In genomic region chr12:1592444-1593231, GRCh38 we compare ENCODE assay signal across 8 cellular contexts. TPM values are rescaled to one million over a fixed set of nuclear protein-coding genes. Genes with fewer than 3 reads are reported as not detected.
A peak's percentile ranks its signal among the peaks of the same experiment; 100 is the strongest.
DNase-seq lines count a peak whose midpoint lies in the region; ATAC-seq and TF ChIP-seq lines count a peak whose summit lies in the region.

No MANE protein-coding gene starts in this region.

- intact Hi-C loops in CD8-positive, alpha-beta T cell (cut with DNase I, micrococcal nuclease) = loop anchor here (1.0 to 10.0 kb wide), 13 partner anchors 13 to 1205 kb away; partner anchors contain the start of genes RAD52 (in 2 of the 2), WNK1 (in 2 of the 2), B4GALNT3 (in 1 of the 2) and CCDC77 (in 1 of the 2)
- intact Hi-C loops in left cardiac atrium (cut with DNase I) = loop anchor here in 1 of 2 donors (5.0 kb wide), 1 partner anchor 475 kb away; no protein-coding TSS in a partner anchor

- H3K27ac ChIP-seq in CD8-positive, alpha-beta T cell (ENCODE audit: low read depth, low read length) = peak overlapping the region; percentile 76

- peak overlapping the region; percentile 83 for H3K4me3 ChIP-seq in CD8-positive, alpha-beta T cell (ENCODE audit: low read depth, low read length)

- POLR2A ChIA-PET in CD8-positive, alpha-beta T cell (lab: Charles Lee) = interaction anchor here (0.7 to 2.6 kb wide), 10 partner anchors 9 to 1017 kb away, joined by 3 to 20 read pairs (median 6); partner anchors contain the start of genes ADIPOR2 and WNT5B

- H3K9me3 ChIP-seq in CD8-positive, alpha-beta T cell (ENCODE audit: low read length) = no peaks in the 10 kb centered on the region

- H3K9me3 Mint-ChIP-seq in CD8-positive, alpha-beta T cell = no peaks in the 10 kb centered on the region
- no peaks in the 10 kb centered on the region for H3K9me3 Mint-ChIP-seq in activated naive CD8-positive, alpha-beta T cell (ENCODE audit: low read depth)

- H3K27me3 Mint-ChIP-seq in CD8-positive, alpha-beta T cell (ENCODE audit: low read depth) = no peaks in the 10 kb centered on the region
- no peaks in the 10 kb centered on the region for H3K27me3 Mint-ChIP-seq in activated naive CD8-positive, alpha-beta T cell

- peaks cover 50% of the 10 kb centered on the region for H3K4me1 ChIP-seq in CD8-positive, alpha-beta T cell (ENCODE audit: insufficient read depth, low read length)

- H3K27ac Mint-ChIP-seq in CD8-positive, alpha-beta T cell = peak overlapping the region; percentile 92
- peak overlapping the region; percentile 88 for H3K27ac Mint-ChIP-seq in activated naive CD8-positive, alpha-beta T cell

- peak; percentile 47 for ATAC-seq in CD8-positive, alpha-beta T cell
- peak; percentile 26 for ATAC-seq in HG02571 (IDR thresholded peaks at IDR 0.05; ENCODE audit: unreplicated experiment)
- ATAC-seq in left cardiac atrium = peak; percentile 9 to 35
- ATAC-seq in GM19463 (IDR thresholded peaks at IDR 0.05; ENCODE audit: unreplicated experiment) = no peak

- peak overlapping the region; percentile 92 for H3K4me3 Mint-ChIP-seq in CD8-positive, alpha-beta T cell
- peak overlapping the region; percentile 94 for H3K4me3 Mint-ChIP-seq in activated naive CD8-positive, alpha-beta T cell

- peaks cover 31% of the 10 kb centered on the region for H3K36me3 Mint-ChIP-seq in CD8-positive, alpha-beta T cell
- H3K36me3 Mint-ChIP-seq in activated naive CD8-positive, alpha-beta T cell = peaks cover 3% of the 10 kb centered on the region

- CTCF ChIA-PET in CD8-positive, alpha-beta T cell (lab: Charles Lee) = interaction anchor here (0.9 to 4.4 kb wide), 7 partner anchors 10 to 500 kb away, joined by 3 to 35 read pairs (median 5); no protein-coding TSS in a partner anchor

- DNase-seq in CD8-positive, alpha-beta T cell = peak in 6 of 7 experiments; percentile 41 to 80 (median 62)
- DNase-seq in SK-N-DZ (ENCODE audit: low spot score) (peak; percentile 56), left cardiac atrium (peak; percentile 49), putamen (ENCODE audit: low spot score) (peak; percentile 73), NK-92 (lab: John Stamatoyannopoulos, UW; ENCODE audit: unreplicated experiment) (no peak)

- no peaks in the 10 kb centered on the region for H3K36me3 ChIP-seq in CD8-positive, alpha-beta T cell (ENCODE audit: insufficient read depth, low read length)

- TF ChIP-seq CTCF in CD8-positive, alpha-beta T cell (IDR thresholded peaks at IDR 0.05) = no peak

- peaks cover 68% of the 10 kb centered on the region for H3K4me1 Mint-ChIP-seq in CD8-positive, alpha-beta T cell (ENCODE audit: low read depth)
- peaks cover 66% of the 10 kb centered on the region for H3K4me1 Mint-ChIP-seq in activated naive CD8-positive, alpha-beta T cell (ENCODE audit: low read depth)

- no peaks in the 10 kb centered on the region for H3K27me3 ChIP-seq in CD8-positive, alpha-beta T cell (ENCODE audit: insufficient read depth, low read length)

RNA-seq across cellular contexts. Expression of gene FBXL14, which starts 1.7 kb away (rescaled TPM):
- 10 to 100 TPM; 28.1 to 30.5 TPM for total RNA-seq in CD8-positive, alpha-beta T cell
- 12.5 and 15.9 TPM in 2 replicates for polyA plus RNA-seq in SK-N-DZ (2014; cell fraction: cytosol; rRNA removed)
- polyA plus RNA-seq in SK-N-DZ (2014; cell fraction: nucleus; rRNA removed) = 7.8 and 8.2 TPM in 2 replicates
- total RNA-seq in left cardiac atrium = 1 to 10 TPM; 7.0 to 7.6 TPM

RNA-seq across cellular contexts. Expression of gene WNT5B, which starts 36.4 kb away (rescaled TPM):
- total RNA-seq in CD8-positive, alpha-beta T cell = not detected
- 3.0 and 3.9 TPM in 2 replicates for polyA plus RNA-seq in SK-N-DZ (2014; cell fraction: cytosol; rRNA removed)
- 2.4 and 7.0 TPM in 2 replicates for polyA plus RNA-seq in SK-N-DZ (2014; cell fraction: nucleus; rRNA removed)
- 1 to 10 TPM; 1.8 to 5.0 TPM for total RNA-seq in left cardiac atrium
